Comparison of ENCODE assay signal across 26 cellular contexts in the genomic region with DNA sequence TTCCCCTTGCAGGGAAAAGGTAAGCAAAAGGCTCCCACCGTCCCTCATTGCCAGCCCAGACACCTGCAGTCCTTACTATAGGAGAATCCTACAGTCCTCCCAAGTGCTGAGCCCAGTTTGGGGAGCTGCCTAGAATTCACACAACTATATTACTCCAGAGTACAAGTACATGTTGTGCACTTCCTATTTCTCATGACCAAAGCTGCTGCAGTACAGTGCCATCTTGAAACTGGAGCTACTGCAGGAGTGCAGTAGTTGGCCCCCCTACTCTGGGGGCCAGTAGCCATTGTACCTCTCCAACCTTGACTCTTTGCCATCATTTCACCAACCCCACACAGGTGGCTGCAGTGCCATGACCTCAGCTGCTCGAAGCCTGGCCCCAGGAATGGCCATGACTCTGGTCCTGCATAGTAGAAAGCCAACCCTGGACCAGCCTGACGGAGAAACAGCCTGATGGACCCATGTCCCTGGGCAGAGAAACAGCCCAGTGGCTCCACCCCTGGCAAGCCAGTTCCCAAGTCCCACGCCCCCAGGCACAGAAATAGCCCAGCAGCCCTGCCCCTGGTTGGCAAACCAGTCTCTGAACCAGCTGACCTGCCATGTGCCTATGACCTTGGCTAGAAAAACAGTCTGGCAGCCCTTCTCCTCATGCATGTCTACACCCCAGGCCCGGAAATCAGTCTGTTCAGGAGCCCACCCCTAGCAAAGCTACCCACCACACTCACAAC.
"Had no signal": no experiment of that assay in that cellular context is flagged by ENCODE, and none has a peak within 500 bp of the region (broad histone marks: within the 10 kb centered on the region; RNA-seq: fewer than 3 reads in every experiment).

No MANE protein-coding gene starts in this region.

- H3K27me3 ChIP-seq: stomach, suprapubic skin, testis, thyroid gland, tibial artery, tibial nerve, transverse colon, upper lobe of left lung, upper lobe of right lung, uterus, vagina had no signal

- H3K36me3 ChIP-seq: stomach, suprapubic skin, thoracic aorta, thyroid gland, tibial artery, tibial nerve, transverse colon, upper lobe of left lung, upper lobe of right lung, uterus, vagina had no signal

- H3K27ac ChIP-seq: stomach, suprapubic skin, testis, thoracic aorta, thyroid gland, tibial artery, tibial nerve, transverse colon, upper lobe of left lung, upper lobe of right lung, uterus, vagina had no signal

- ATAC-seq: stimulated activated effector memory CD8-positive, alpha-beta T cell treated with anti-CD3 and anti-CD28 coated beads, Interleukin-12 subunit alpha, Interleukin-12 subunit beta, amount 100 ng/mL, for 72 hours; stimulated activated memory B cell treated with anti-CD40 and anti-IgM and Interleukin-4, amounts not matched to agents 10 μg/mL and 1 μg/mL and 100 μg/mL, for 72 hours; stimulated activated naive B cell treated with anti-CD40 and anti-IgM and Interleukin-4, amounts not matched to agents 10 μg/mL and 1 μg/mL and 100 μg/mL, for 72 hours; stimulated activated naive CD8-positive, alpha-beta T cell treated with anti-CD3 and anti-CD28 coated beads, Interleukin-15, amount 100 ng/mL, for 72 hours; stimulated activated naive CD8-positive, alpha-beta T cell treated with anti-CD3 and anti-CD28 coated beads, Interleukin-15, Interleukin-2, amounts not matched to agents 100 U/mL and 50 U/mL, for 24 hours; upper lobe of right lung had no signal

- H3K9me3 ChIP-seq: suprapubic skin, testis, thoracic aorta, thyroid gland, tibial nerve, transverse colon, upper lobe of left lung, upper lobe of right lung, uterus, vagina had no signal

- H3K4me1 ChIP-seq: stomach, suprapubic skin, testis, thyroid gland, tibial artery, tibial nerve, transverse colon, upper lobe of left lung, upper lobe of right lung, uterus, vagina had no signal

- H3K4me3 ChIP-seq: stomach, suprapubic skin, testis, thoracic aorta, thyroid gland, tibial artery, tibial nerve, transverse colon, upper lobe of left lung, upper lobe of right lung, uterus, vagina had no signal

- DNase-seq: stimulated activated CD4-positive, alpha-beta T cell treated with anti-CD3 and anti-CD28 coated beads, Interleukin-2, amount 100 ng/mL, for 48 hours; stimulated activated CD4-positive, alpha-beta T cell treated with anti-CD3 and anti-CD28 coated beads, Interleukin-4, amount 100 ng/mL, for 1 hour; stimulated activated CD4-positive, alpha-beta T cell treated with anti-CD3 and anti-CD28 coated beads, Interleukin-4, amount 100 ng/mL, for 24 hours; stimulated activated CD4-positive, alpha-beta T cell treated with anti-CD3 and anti-CD28 coated beads, Interleukin-4, amount 100 ng/mL, for 4 hours; stimulated activated CD8-positive, alpha-beta memory T cell treated with anti-CD3 and anti-CD28 coated beads, Interleukin-4, amount 100 ng/mL, for 48 hours; stimulated activated naive B cell treated with anti-CD40 and anti-IgM and Interleukin-4, amounts not matched to agents 10 μg/mL and 1 μg/mL and 100 μg/mL, for 72 hours; stimulated activated naive CD4-positive, alpha-beta T cell; stimulated activated naive CD4-positive, alpha-beta T cell treated with Interleukin-2 at 50 U/mL for 16 hours; stimulated activated naive CD8-positive, alpha-beta T cell treated with anti-CD3 and anti-CD28 coated beads, Interleukin-15, amount 100 ng/mL, for 72 hours; stimulated activated naive CD8-positive, alpha-beta T cell treated with anti-CD3 and anti-CD28 coated beads, Interleukin-15, Interleukin-2, amounts not matched to agents 100 U/mL and 50 U/mL, for 24 hours; stomach; substantia nigra; testis; thyroid gland; tibial artery; transverse colon; trophoblast cell; upper lobe of left lung; upper lobe of right lung; uterus had no signal
